ENCODE assay signal across 31 cellular contexts in genomic region chr19:55939206-55939605, GRCh38. TPM values are rescaled to one million over a fixed set of nuclear protein-coding genes. Genes with fewer than 3 reads are reported as not detected.
"Had no signal": no experiment of that assay in that cellular context is flagged by ENCODE, and none has a peak within 500 bp of the region (broad histone marks: within the 10 kb centered on the region; RNA-seq: fewer than 3 reads in every experiment).

No MANE protein-coding gene starts in this region.

- DNase-seq: dermis blood vessel endothelial cell; dorsolateral prefrontal cortex; effector CD4-positive, alpha-beta T cell; effector memory CD4-positive, alpha-beta T cell; esophagus squamous epithelium; foreskin melanocyte; gastrocnemius medialis; glutamatergic neuron; head of caudate nucleus; heart right ventricle; hippocampal formation; left cardiac atrium; left lung; left ventricle myocardium superior; mammary epithelial cell; mesendoderm; mucosa of descending colon; naive B cell had no signal

- H3K4me1 ChIP-seq: esophagus squamous epithelium, gastrocnemius medialis, heart right ventricle, left lung had no signal

- H3K4me3 Mint-ChIP-seq: memory B cell, mesothelial cell of epicardium, naive B cell had no signal

- H3K9me3 ChIP-seq: gastrocnemius medialis, mucosa of descending colon had no signal

- H3K27me3 ChIP-seq: esophagus squamous epithelium, gastrocnemius medialis, heart right ventricle, left lung had no signal

- H3K4me1 Mint-ChIP-seq: mesothelial cell of epicardium, naive B cell had no signal

- H3K36me3 Mint-ChIP-seq: memory B cell had no signal

- H3K27ac Mint-ChIP-seq: memory B cell, mesothelial cell of epicardium, naive B cell had no signal

- H3K36me3 ChIP-seq: esophagus squamous epithelium, gastrocnemius medialis, heart right ventricle, left lung had no signal

- H3K27ac ChIP-seq: coronary artery, dorsolateral prefrontal cortex, esophagus squamous epithelium, gastrocnemius medialis, heart right ventricle, left lung had no signal

- ATAC-seq: gastrocnemius medialis, heart right ventricle, left cardiac atrium, left lung, left ventricle myocardium superior, mucosa of descending colon had no signal

- H3K4me3 ChIP-seq: coronary artery, dorsolateral prefrontal cortex, esophagus squamous epithelium, gastrocnemius medialis, heart right ventricle, left lung, lung, mucosa of descending colon had no signal

RNA-seq across cellular contexts. Expression of gene NLRP13, which starts 7.1 kb away (rescaled TPM):
- total RNA-seq: cerebellum, dermis blood vessel endothelial cell, dorsolateral prefrontal cortex, endothelial cell of umbilical vein, epithelial cell of proximal tubule, esophagus squamous epithelium, gastrocnemius medialis, glomerular endothelial cell, heart right ventricle, kidney epithelial cell, left cardiac atrium, left lung, left ventricle myocardium superior, lung, mammary epithelial cell, mesothelial cell of epicardium, mucosa of descending colon, myocyte had no signal
- polyA plus RNA-seq: endothelial cell of umbilical vein, esophagus, heart right ventricle, keratinocyte, lung, mammary epithelial cell had no signal

RNA-seq across cellular contexts. Expression of gene NLRP8, which starts 8.4 kb away (rescaled TPM):
- total RNA-seq: cerebellum, dermis blood vessel endothelial cell, dorsolateral prefrontal cortex, endothelial cell of umbilical vein, epithelial cell of proximal tubule, esophagus squamous epithelium, gastrocnemius medialis, glomerular endothelial cell, heart right ventricle, kidney epithelial cell, left cardiac atrium, left lung, left ventricle myocardium superior, lower leg skin, lung, mammary epithelial cell, mesothelial cell of epicardium, mucosa of descending colon, myocyte had no signal
- polyA plus RNA-seq: endothelial cell of umbilical vein, esophagus, heart right ventricle, keratinocyte, lung, mammary epithelial cell had no signal

RNA-seq across cellular contexts. Expression of gene NLRP5, which starts 47.4 kb away (rescaled TPM):
- total RNA-seq: cerebellum, dermis blood vessel endothelial cell, dorsolateral prefrontal cortex, endothelial cell of umbilical vein, epithelial cell of proximal tubule, esophagus squamous epithelium, gastrocnemius medialis, glomerular endothelial cell, heart right ventricle, kidney epithelial cell, left cardiac atrium, left lung, left ventricle myocardium superior, lower leg skin, lung, mammary epithelial cell, mesothelial cell of epicardium, mucosa of descending colon, myocyte had no signal
- polyA plus RNA-seq: endothelial cell of umbilical vein, esophagus, heart right ventricle, keratinocyte, lung, mammary epithelial cell had no signal
